Comparison of ENCODE assay signal across 1 cellular context in the genomic region with DNA sequence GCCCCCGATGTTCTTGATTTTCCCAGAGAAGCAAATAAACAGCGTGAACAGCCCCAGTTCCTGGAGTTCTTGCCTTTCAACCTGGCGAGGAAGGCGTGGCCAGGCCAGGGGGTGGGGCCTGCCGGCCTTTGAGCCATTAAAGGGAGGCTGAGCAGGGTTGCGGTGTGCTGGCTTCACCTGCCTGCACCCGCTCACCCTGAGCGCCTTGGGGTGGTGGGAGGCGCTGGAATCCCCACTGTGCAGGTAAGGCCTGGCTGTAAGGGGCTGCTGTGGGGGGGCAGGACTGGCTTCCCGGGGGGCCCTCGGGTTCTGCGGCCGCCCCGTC.
TF ChIP-seq lines count a peak whose summit lies in the region.

No MANE protein-coding gene starts in this region.

TF ChIP-seq in WTC11, 78 proteins besides CTCF, POLR2A, EP300 and RAD21 (continued from another document):
- TF ChIP-seq ATF6 (CRISPR knock-in tag; IDR thresholded peaks at IDR 0.05), result no peak
- TF ChIP-seq GTF2I (CRISPR knock-in tag; conservative IDR thresholded peaks at IDR 0.05), result no peak
- no peak for TF ChIP-seq EMX1 (CRISPR knock-in tag; IDR thresholded peaks at IDR 0.05)
- no peak for TF ChIP-seq MYBL2 (CRISPR knock-in tag; IDR thresholded peaks at IDR 0.05)
- no peak for TF ChIP-seq SP1 (CRISPR knock-in tag; conservative IDR thresholded peaks at IDR 0.05)
- TF ChIP-seq, protein P1, sequence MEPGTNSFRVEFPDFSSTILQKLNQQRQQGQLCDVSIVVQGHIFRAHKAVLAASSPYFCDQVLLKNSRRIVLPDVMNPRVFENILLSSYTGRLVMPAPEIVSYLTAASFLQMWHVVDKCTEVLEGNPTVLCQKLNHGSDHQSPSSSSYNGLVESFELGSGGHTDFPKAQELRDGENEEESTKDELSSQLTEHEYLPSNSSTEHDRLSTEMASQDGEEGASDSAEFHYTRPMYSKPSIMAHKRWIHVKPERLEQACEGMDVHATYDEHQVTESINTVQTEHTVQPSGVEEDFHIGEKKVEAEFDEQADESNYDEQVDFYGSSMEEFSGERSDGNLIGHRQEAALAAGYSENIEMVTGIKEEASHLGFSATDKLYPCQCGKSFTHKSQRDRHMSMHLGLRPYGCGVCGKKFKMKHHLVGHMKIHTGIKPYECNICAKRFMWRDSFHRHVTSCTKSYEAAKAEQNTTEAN (CRISPR knock-in tag; IDR thresholded peaks at IDR 0.05), result no peak
- TF ChIP-seq, protein P2, sequence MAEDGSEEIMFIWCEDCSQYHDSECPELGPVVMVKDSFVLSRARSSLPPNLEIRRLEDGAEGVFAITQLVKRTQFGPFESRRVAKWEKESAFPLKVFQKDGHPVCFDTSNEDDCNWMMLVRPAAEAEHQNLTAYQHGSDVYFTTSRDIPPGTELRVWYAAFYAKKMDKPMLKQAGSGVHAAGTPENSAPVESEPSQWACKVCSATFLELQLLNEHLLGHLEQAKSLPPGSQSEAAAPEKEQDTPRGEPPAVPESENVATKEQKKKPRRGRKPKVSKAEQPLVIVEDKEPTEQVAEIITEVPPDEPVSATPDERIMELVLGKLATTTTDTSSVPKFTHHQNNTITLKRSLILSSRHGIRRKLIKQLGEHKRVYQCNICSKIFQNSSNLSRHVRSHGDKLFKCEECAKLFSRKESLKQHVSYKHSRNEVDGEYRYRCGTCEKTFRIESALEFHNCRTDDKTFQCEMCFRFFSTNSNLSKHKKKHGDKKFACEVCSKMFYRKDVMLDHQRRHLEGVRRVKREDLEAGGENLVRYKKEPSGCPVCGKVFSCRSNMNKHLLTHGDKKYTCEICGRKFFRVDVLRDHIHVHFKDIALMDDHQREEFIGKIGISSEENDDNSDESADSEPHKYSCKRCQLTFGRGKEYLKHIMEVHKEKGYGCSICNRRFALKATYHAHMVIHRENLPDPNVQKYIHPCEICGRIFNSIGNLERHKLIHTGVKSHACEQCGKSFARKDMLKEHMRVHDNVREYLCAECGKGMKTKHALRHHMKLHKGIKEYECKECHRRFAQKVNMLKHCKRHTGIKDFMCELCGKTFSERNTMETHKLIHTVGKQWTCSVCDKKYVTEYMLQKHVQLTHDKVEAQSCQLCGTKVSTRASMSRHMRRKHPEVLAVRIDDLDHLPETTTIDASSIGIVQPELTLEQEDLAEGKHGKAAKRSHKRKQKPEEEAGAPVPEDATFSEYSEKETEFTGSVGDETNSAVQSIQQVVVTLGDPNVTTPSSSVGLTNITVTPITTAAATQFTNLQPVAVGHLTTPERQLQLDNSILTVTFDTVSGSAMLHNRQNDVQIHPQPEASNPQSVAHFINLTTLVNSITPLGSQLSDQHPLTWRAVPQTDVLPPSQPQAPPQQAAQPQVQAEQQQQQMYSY (CRISPR knock-in tag; IDR thresholded peaks at IDR 0.05), result no peak
- TF ChIP-seq FOXK1 (CRISPR knock-in tag; IDR thresholded peaks at IDR 0.05), result no peak
- no peak for TF ChIP-seq ETV6 (CRISPR knock-in tag; IDR thresholded peaks at IDR 0.05)
- no peak for TF ChIP-seq ZNF263 (CRISPR knock-in tag; IDR thresholded peaks at IDR 0.05; ENCODE audit: low read depth)
- TF ChIP-seq ATF1 (CRISPR knock-in tag; IDR thresholded peaks at IDR 0.05), result no peak
- no peak for TF ChIP-seq GABPB1 (CRISPR knock-in tag; IDR thresholded peaks at IDR 0.05)
